ENCODE assay signal across 8 cellular contexts in the genomic region with DNA sequence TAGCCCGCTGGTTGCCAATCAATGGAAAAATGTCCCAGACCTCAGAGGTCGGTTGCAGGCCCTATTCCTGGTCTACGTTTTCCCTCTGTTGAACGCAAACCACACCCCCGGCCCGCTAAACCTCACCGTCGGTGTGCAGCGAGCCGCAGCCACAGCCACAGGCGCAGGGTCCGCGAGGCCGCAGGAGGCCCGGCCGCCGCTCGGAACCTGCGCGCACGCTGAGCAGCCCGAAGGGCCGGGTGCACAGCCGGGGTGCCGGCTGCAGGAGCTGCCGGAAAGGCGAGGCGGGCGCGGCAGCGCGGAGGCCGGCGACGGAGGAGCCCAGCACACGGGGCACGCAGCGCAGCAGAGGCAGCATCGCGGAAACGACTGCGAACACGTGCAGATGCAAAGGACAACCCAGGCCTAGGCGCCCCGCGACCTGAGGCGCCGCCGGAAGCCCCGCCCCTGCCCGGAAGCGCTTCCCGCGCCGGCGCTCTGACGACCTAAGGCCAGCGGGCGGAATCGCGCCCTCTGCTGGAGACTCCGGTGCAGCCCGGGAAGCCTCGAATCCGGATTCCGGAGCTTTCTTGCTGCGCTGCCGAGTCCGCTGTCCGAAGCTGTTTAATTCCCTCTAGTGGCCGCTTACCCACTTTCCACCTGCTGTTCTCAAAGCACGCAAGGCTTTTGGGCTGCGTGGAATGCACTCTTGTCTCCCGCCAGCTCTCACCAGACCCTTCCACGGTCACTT.
DNase-seq lines count a peak whose midpoint lies in the region; ATAC-seq and TF ChIP-seq lines count a peak whose summit lies in the region.

A gene with protein sequence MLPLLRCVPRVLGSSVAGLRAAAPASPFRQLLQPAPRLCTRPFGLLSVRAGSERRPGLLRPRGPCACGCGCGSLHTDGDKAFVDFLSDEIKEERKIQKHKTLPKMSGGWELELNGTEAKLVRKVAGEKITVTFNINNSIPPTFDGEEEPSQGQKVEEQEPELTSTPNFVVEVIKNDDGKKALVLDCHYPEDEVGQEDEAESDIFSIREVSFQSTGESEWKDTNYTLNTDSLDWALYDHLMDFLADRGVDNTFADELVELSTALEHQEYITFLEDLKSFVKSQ (minus strand): TSS at position 440 of the 730 bp plus-strand sequence. CDS start 82 bp downstream, at position 358.

- TF ChIP-seq POLR2A in GM19193 (IDR thresholded peaks at IDR 0.05; ENCODE audit: extremely low read depth, insufficient read depth, insufficient read length), result peak; percentile 88

- peak; percentile 100 for TF ChIP-seq CTCF in coronary artery (IDR thresholded peaks at IDR 0.05)

- peak within 1 kb of the TSS; percentile 92 for H3K9ac ChIP-seq in BLaER1

- peak; percentile 85 for ATAC-seq in HG03439 (IDR thresholded peaks at IDR 0.05; ENCODE audit: unreplicated experiment)

- H3K4me1 ChIP-seq in BLaER1, result peaks cover 40% of the 10 kb centered on the region

- peak within 1 kb of the TSS; percentile 90 for H3K27ac ChIP-seq in BLaER1
- H3K27ac ChIP-seq in coronary artery, result peak within 1 kb of the TSS; percentile 62 to 75

- H3K27me3 ChIP-seq in BLaER1, result no peaks in the 10 kb centered on the region

- peak; percentile 53 to 91 for DNase-seq in NCI-H526 (lab: John Stamatoyannopoulos, UW)
- peak; percentile 94 for DNase-seq in activated CD4-positive, alpha-beta T cell treated with anti-CD3 and anti-CD28 coated beads for 48 hours
- DNase-seq in coronary artery (ENCODE audit: low spot score), result peak; percentile 91
- peak; percentile 97 for DNase-seq in left kidney (ENCODE audit: low read depth, low spot score)
- DNase-seq in stimulated activated CD4-positive, alpha-beta T cell treated with anti-CD3 and anti-CD28 coated beads, Interleukin-2, amount 100 ng/mL, for 24 hours, result peak; percentile 94 to 96

- peaks cover 68% of the 10 kb centered on the region for H4K20me1 ChIP-seq in BLaER1

- no peaks in the 10 kb centered on the region for H3K9me3 ChIP-seq in BLaER1

- peak within 1 kb of the TSS; percentile 95 for H3K4me3 ChIP-seq in BLaER1
- peak within 1 kb of the TSS; percentile 85 for H3K4me3 ChIP-seq in coronary artery

- H3K4me2 ChIP-seq in BLaER1, result peak within 1 kb of the TSS; percentile 74

- H3K36me3 ChIP-seq in BLaER1, result peaks cover 76% of the 10 kb centered on the region

Comparison
In these comparisons a context has a peak if more than half of its experiments do, and no peak if none do; other contexts are left out.
1. Peak in every context shown above with its lines: DNase-seq, ATAC-seq, H3K4me3 ChIP-seq and H3K27ac ChIP-seq.